ENCODE assay signal across 1 cellular context in the genomic region with DNA sequence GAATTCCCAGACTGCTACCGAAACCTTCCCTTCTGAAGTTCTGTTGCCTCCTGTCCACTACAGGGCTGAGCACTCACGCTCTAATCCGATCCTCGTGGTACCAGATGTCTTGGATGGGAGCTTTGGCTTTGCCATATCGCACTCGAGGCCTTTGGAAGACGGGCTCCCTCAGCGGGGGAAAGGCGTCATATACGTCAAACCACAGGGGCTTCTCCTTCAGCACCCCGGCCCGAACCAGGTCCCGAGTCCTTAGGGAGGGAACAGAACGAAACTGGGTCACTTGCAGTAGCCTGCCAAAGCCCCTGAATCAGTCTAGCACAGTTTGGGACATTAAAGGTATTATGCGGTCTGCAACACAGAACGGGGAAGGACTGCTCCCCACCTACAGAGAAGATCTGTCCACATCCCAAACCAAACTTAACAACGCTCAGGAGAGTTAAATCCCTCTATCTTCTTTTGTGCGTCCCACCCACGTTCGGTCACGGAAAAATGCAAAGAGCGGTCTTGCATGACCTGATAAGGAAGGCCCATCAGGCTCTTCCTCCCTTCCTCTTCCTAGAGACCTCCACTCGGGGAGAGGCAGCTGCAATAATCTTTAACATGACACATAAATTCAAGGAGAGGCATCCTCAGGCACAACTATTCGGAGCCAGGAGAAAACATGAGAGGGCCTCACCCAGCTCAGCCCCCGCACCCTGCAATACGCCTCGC.
TF ChIP-seq lines count a peak whose summit lies in the region.

No MANE protein-coding gene starts in this region.

TF ChIP-seq in HepG2, 621 proteins besides CTCF, POLR2A, EP300 and RAD21 (continued from another document):
- TF ChIP-seq, protein P1, sequence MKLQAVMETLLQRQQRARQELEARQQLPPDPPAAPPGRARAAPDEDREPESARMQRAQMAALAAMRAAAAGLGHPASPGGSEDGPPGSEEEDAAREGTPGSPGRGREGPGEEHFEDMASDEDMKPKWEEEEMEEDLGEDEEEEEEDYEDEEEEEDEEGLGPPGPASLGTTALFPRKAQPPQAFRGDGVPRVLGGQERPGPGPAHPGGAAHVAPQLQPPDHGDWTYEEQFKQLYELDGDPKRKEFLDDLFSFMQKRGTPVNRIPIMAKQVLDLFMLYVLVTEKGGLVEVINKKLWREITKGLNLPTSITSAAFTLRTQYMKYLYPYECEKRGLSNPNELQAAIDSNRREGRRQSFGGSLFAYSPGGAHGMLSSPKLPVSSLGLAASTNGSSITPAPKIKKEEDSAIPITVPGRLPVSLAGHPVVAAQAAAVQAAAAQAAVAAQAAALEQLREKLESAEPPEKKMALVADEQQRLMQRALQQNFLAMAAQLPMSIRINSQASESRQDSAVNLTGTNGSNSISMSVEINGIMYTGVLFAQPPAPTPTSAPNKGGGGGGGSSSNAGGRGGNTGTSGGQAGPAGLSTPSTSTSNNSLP (IDR thresholded peaks at IDR 0.05; ENCODE audit: low read depth, low read length) = no peak
- TF ChIP-seq, protein P2, sequence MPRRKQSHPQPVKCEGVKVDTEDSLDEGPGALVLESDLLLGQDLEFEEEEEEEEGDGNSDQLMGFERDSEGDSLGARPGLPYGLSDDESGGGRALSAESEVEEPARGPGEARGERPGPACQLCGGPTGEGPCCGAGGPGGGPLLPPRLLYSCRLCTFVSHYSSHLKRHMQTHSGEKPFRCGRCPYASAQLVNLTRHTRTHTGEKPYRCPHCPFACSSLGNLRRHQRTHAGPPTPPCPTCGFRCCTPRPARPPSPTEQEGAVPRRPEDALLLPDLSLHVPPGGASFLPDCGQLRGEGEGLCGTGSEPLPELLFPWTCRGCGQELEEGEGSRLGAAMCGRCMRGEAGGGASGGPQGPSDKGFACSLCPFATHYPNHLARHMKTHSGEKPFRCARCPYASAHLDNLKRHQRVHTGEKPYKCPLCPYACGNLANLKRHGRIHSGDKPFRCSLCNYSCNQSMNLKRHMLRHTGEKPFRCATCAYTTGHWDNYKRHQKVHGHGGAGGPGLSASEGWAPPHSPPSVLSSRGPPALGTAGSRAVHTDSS (CRISPR knock-in tag; conservative IDR thresholded peaks at IDR 0.05) = no peak
- no peak for TF ChIP-seq MED8 (CRISPR knock-in tag; IDR thresholded peaks at IDR 0.05; ENCODE audit: insufficient replicate concordance)
- TF ChIP-seq, protein P3, sequence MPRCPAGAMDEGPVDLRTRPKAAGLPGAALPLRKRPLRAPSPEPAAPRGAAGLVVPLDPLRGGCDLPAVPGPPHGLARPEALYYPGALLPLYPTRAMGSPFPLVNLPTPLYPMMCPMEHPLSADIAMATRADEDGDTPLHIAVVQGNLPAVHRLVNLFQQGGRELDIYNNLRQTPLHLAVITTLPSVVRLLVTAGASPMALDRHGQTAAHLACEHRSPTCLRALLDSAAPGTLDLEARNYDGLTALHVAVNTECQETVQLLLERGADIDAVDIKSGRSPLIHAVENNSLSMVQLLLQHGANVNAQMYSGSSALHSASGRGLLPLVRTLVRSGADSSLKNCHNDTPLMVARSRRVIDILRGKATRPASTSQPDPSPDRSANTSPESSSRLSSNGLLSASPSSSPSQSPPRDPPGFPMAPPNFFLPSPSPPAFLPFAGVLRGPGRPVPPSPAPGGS (CRISPR knock-in tag; IDR thresholded peaks at IDR 0.05) = no peak
- TF ChIP-seq, protein P4, sequence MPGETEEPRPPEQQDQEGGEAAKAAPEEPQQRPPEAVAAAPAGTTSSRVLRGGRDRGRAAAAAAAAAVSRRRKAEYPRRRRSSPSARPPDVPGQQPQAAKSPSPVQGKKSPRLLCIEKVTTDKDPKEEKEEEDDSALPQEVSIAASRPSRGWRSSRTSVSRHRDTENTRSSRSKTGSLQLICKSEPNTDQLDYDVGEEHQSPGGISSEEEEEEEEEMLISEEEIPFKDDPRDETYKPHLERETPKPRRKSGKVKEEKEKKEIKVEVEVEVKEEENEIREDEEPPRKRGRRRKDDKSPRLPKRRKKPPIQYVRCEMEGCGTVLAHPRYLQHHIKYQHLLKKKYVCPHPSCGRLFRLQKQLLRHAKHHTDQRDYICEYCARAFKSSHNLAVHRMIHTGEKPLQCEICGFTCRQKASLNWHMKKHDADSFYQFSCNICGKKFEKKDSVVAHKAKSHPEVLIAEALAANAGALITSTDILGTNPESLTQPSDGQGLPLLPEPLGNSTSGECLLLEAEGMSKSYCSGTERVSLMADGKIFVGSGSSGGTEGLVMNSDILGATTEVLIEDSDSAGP (CRISPR knock-in tag; IDR thresholded peaks at IDR 0.05; ENCODE audit: borderline replicate concordance) = no peak
- TF ChIP-seq ZNF567 (CRISPR knock-in tag; IDR thresholded peaks at IDR 0.05; ENCODE audit: borderline replicate concordance) = no peak
- no peak for TF ChIP-seq SMC3 (IDR thresholded peaks at IDR 0.05; ENCODE audit: low read length)
- no peak for TF ChIP-seq RFX5 (IDR thresholded peaks at IDR 0.05; ENCODE audit: low read depth, low read length)
- no peak; the same call in 1 of the 2 replicates for TF ChIP-seq ZNF766 (CRISPR knock-in tag; IDR thresholded peaks at IDR 0.05; ENCODE audit: borderline replicate concordance)
- TF ChIP-seq HNRNPK (IDR thresholded peaks at IDR 0.05; ENCODE audit: low read depth, low read length, poor library complexity, severe bottlenecking) = no peak
- TF ChIP-seq, protein P5, sequence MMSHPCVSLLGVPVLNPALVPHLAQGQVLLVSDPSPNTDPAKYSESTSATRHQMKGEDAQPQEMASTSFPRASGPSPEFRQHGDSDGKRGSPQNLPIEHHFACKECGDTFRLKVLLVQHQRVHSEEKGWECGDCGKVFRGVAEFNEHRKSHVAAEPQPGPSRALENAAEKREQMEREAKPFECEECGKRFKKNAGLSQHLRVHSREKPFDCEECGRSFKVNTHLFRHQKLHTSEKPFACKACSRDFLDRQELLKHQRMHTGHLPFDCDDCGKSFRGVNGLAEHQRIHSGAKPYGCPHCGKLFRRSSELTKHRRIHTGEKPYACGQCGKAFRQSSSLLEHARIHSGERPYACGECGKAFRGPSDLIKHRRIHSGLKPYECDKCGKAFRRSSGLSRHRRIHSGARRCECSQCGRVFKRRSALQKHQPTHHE (CRISPR knock-in tag; IDR thresholded peaks at IDR 0.05; ENCODE audit: borderline replicate concordance) = no peak
- TF ChIP-seq ZNF562 (CRISPR knock-in tag; IDR thresholded peaks at IDR 0.05; ENCODE audit: borderline replicate concordance) = no peak
- no peak for TF ChIP-seq ZNF329 (CRISPR knock-in tag; IDR thresholded peaks at IDR 0.05; ENCODE audit: low read depth)
- no peak for TF ChIP-seq HES4 (CRISPR knock-in tag; IDR thresholded peaks at IDR 0.05; ENCODE audit: borderline replicate concordance)
- no peak for TF ChIP-seq POLR2G (IDR thresholded peaks at IDR 0.05; ENCODE audit: low read depth, low read length)
- TF ChIP-seq SNAPC2 (CRISPR knock-in tag; IDR thresholded peaks at IDR 0.05) = no peak
